Comparison of ENCODE assay signal across 7 cellular contexts in genomic region chrX:154670848-154671247, GRCh38. TPM values are rescaled to one million over a fixed set of nuclear protein-coding genes. Genes with fewer than 3 reads are reported as not detected.
"Had no signal": no experiment of that assay in that cellular context is flagged by ENCODE, and none has a peak within 500 bp of the region (broad histone marks: within the 10 kb centered on the region; RNA-seq: fewer than 3 reads in every experiment).

No MANE protein-coding gene starts in this region.

RNA-seq across cellular contexts. Expression of gene CTAG2, which starts 17.5 kb away (rescaled TPM):
- total RNA-seq: M059J, NCI-H460, OCI-LY7, Peyer's patch, Right ventricle myocardium superior, SJSA1 had no signal

RNA-seq across cellular contexts. Expression of gene CTAG1B, which starts 51.8 kb away (rescaled TPM):
- total RNA-seq: M059J, NCI-H460, OCI-LY7, Peyer's patch, Right ventricle myocardium superior, SJSA1 had no signal
- polyA plus RNA-seq: SK-N-SH had no signal
